1 cellular context compared by ENCODE assay signal in the genomic region with DNA sequence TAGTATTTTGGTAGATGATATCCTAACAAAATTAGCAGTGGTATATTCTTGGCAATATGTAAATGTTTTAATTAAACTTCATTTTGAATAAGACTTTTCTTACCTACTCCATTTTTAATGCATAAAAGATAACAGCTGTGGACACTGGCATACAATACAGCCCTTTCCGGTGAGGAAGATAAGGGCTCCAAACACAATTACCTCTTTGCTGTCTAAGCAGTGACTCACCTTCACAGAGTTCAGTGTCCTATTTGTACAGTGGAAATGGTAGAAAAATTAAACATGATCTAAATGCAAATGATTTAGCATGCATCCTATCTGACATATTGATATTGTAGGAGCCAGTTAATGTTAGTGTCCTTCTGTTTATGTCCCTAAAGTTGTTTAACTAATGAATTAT.
TF ChIP-seq lines count a peak whose summit lies in the region.

No MANE protein-coding gene starts in this region.

TF ChIP-seq in HepG2, 621 proteins besides CTCF, POLR2A, EP300 and RAD21 (continued from another document):
- TF ChIP-seq CREM (IDR thresholded peaks at IDR 0.05) (0 out of 2 replicates have a peak, but pooled peaks have one; percentile 15), CREM (CRISPR knock-in tag; IDR thresholded peaks at IDR 0.05) (no peak), FOSL2 (CRISPR knock-in tag; IDR thresholded peaks at IDR 0.05) (peak; percentile 92), MXD4 (CRISPR knock-in tag; IDR thresholded peaks at IDR 0.05) (no peak), HNF4G (IDR thresholded peaks at IDR 0.05; ENCODE audit: borderline replicate concordance, low read depth, low read length) (no peak), HNF4G (CRISPR knock-in tag; IDR thresholded peaks at IDR 0.05; ENCODE audit: borderline replicate concordance, low read depth) (no peak), JUNB (CRISPR knock-in tag; IDR thresholded peaks at IDR 0.05; ENCODE audit: borderline replicate concordance) (peak; percentile 72; the same call in 1 of the 2 replicates), SOX5 (CRISPR knock-in tag; IDR thresholded peaks at IDR 0.05; ENCODE audit: borderline replicate concordance) (peak; percentile 79; the same call in 1 of the 2 replicates), ZNF205 (CRISPR knock-in tag; IDR thresholded peaks at IDR 0.05) (no peak), ETV5 (CRISPR knock-in tag; IDR thresholded peaks at IDR 0.05; ENCODE audit: borderline replicate concordance) (peak; percentile 91; the same call in 1 of the 2 replicates), FOSL1 (CRISPR knock-in tag; IDR thresholded peaks at IDR 0.05; ENCODE audit: borderline replicate concordance) (peak; percentile 80), ZNF562 (CRISPR knock-in tag; IDR thresholded peaks at IDR 0.05; ENCODE audit: borderline replicate concordance) (no peak), JUND (CRISPR knock-in tag; IDR thresholded peaks at IDR 0.05) (0 out of 2 replicates have a peak, but pooled peaks have one; percentile 15), RELA (CRISPR knock-in tag; IDR thresholded peaks at IDR 0.05) (no peak), JUN (CRISPR knock-in tag; IDR thresholded peaks at IDR 0.05) (0 out of 2 replicates have a peak, but pooled peaks have one; percentile 34), SOX6 (IDR thresholded peaks at IDR 0.05) (no peak), SOX6 (CRISPR knock-in tag; IDR thresholded peaks at IDR 0.05) (peak; percentile 60; the same call in 1 of the 2 replicates), SOX13 (IDR thresholded peaks at IDR 0.05) (no peak), SOX13 (CRISPR knock-in tag; conservative IDR thresholded peaks at IDR 0.05 in 1 of 2, IDR thresholded peaks at IDR 0.05 in 1 of 2) (peak in 1 of 2 experiments; percentile 77; a peak in 2 of 4 replicates), MIXL1 (CRISPR knock-in tag; IDR thresholded peaks at IDR 0.05) (peak; percentile 51), FOXA3 (CRISPR knock-in tag; IDR thresholded peaks at IDR 0.05) (peak; percentile 44; the same call in 1 of the 2 replicates)
- TF ChIP-seq, protein P1, sequence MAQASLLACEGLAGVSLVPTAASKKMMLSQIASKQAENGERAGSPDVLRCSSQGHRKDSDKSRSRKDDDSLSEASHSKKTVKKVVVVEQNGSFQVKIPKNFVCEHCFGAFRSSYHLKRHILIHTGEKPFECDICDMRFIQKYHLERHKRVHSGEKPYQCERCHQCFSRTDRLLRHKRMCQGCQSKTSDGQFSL (CRISPR knock-in tag; IDR thresholded peaks at IDR 0.05): no peak
- TF ChIP-seq, protein P2, sequence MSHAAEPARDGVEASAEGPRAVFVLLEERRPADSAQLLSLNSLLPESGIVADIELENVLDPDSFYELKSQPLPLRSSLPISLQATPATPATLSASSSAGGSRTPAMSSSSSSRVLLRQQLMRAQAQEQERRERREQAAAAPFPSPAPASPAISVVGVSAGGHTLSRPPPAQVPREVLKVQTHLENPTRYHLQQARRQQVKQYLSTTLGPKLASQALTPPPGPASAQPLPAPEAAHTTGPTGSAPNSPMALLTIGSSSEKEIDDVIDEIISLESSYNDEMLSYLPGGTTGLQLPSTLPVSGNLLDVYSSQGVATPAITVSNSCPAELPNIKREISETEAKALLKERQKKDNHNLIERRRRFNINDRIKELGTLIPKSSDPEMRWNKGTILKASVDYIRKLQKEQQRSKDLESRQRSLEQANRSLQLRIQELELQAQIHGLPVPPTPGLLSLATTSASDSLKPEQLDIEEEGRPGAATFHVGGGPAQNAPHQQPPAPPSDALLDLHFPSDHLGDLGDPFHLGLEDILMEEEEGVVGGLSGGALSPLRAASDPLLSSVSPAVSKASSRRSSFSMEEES (CRISPR knock-in tag; IDR thresholded peaks at IDR 0.05): no peak
- TF ChIP-seq, protein P3, sequence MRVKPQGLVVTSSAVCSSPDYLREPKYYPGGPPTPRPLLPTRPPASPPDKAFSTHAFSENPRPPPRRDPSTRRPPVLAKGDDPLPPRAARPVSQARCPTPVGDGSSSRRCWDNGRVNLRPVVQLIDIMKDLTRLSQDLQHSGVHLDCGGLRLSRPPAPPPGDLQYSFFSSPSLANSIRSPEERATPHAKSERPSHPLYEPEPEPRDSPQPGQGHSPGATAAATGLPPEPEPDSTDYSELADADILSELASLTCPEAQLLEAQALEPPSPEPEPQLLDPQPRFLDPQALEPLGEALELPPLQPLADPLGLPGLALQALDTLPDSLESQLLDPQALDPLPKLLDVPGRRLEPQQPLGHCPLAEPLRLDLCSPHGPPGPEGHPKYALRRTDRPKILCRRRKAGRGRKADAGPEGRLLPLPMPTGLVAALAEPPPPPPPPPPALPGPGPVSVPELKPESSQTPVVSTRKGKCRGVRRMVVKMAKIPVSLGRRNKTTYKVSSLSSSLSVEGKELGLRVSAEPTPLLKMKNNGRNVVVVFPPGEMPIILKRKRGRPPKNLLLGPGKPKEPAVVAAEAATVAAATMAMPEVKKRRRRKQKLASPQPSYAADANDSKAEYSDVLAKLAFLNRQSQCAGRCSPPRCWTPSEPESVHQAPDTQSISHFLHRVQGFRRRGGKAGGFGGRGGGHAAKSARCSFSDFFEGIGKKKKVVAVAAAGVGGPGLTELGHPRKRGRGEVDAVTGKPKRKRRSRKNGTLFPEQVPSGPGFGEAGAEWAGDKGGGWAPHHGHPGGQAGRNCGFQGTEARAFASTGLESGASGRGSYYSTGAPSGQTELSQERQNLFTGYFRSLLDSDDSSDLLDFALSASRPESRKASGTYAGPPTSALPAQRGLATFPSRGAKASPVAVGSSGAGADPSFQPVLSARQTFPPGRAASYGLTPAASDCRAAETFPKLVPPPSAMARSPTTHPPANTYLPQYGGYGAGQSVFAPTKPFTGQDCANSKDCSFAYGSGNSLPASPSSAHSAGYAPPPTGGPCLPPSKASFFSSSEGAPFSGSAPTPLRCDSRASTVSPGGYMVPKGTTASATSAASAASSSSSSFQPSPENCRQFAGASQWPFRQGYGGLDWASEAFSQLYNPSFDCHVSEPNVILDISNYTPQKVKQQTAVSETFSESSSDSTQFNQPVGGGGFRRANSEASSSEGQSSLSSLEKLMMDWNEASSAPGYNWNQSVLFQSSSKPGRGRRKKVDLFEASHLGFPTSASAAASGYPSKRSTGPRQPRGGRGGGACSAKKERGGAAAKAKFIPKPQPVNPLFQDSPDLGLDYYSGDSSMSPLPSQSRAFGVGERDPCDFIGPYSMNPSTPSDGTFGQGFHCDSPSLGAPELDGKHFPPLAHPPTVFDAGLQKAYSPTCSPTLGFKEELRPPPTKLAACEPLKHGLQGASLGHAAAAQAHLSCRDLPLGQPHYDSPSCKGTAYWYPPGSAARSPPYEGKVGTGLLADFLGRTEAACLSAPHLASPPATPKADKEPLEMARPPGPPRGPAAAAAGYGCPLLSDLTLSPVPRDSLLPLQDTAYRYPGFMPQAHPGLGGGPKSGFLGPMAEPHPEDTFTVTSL (CRISPR knock-in tag; IDR thresholded peaks at IDR 0.05; ENCODE audit: borderline replicate concordance): peak; percentile 38; the same call in 1 of the 2 replicates
- TF ChIP-seq, protein P4, sequence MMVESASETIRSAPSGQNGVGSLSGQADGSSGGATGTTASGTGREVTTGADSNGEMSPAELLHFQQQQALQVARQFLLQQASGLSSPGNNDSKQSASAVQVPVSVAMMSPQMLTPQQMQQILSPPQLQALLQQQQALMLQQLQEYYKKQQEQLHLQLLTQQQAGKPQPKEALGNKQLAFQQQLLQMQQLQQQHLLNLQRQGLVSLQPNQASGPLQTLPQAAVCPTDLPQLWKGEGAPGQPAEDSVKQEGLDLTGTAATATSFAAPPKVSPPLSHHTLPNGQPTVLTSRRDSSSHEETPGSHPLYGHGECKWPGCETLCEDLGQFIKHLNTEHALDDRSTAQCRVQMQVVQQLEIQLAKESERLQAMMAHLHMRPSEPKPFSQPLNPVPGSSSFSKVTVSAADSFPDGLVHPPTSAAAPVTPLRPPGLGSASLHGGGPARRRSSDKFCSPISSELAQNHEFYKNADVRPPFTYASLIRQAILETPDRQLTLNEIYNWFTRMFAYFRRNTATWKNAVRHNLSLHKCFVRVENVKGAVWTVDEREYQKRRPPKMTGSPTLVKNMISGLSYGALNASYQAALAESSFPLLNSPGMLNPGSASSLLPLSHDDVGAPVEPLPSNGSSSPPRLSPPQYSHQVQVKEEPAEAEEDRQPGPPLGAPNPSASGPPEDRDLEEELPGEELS (CRISPR knock-in tag; IDR thresholded peaks at IDR 0.05): 0 out of 2 replicates have a peak, but pooled peaks have one; percentile 13
- TF ChIP-seq, protein P5, sequence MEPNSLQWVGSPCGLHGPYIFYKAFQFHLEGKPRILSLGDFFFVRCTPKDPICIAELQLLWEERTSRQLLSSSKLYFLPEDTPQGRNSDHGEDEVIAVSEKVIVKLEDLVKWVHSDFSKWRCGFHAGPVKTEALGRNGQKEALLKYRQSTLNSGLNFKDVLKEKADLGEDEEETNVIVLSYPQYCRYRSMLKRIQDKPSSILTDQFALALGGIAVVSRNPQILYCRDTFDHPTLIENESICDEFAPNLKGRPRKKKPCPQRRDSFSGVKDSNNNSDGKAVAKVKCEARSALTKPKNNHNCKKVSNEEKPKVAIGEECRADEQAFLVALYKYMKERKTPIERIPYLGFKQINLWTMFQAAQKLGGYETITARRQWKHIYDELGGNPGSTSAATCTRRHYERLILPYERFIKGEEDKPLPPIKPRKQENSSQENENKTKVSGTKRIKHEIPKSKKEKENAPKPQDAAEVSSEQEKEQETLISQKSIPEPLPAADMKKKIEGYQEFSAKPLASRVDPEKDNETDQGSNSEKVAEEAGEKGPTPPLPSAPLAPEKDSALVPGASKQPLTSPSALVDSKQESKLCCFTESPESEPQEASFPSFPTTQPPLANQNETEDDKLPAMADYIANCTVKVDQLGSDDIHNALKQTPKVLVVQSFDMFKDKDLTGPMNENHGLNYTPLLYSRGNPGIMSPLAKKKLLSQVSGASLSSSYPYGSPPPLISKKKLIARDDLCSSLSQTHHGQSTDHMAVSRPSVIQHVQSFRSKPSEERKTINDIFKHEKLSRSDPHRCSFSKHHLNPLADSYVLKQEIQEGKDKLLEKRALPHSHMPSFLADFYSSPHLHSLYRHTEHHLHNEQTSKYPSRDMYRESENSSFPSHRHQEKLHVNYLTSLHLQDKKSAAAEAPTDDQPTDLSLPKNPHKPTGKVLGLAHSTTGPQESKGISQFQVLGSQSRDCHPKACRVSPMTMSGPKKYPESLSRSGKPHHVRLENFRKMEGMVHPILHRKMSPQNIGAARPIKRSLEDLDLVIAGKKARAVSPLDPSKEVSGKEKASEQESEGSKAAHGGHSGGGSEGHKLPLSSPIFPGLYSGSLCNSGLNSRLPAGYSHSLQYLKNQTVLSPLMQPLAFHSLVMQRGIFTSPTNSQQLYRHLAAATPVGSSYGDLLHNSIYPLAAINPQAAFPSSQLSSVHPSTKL (CRISPR knock-in tag; IDR thresholded peaks at IDR 0.05): peak; percentile 43; the same call in 1 of the 2 replicates
